8 cellular contexts compared by ENCODE assay signal in genomic region chr16:69307856-69308255, GRCh38. TPM values are rescaled to one million over a fixed set of nuclear protein-coding genes. Genes with fewer than 3 reads are reported as not detected.
"Had no signal": no experiment of that assay in that cellular context is flagged by ENCODE, and none has a peak within 500 bp of the region (broad histone marks: within the 10 kb centered on the region; RNA-seq: fewer than 3 reads in every experiment).

No MANE protein-coding gene starts in this region.

- H3K27ac ChIP-seq: HL-60, KMS-11 had no signal

- DNase-seq: IMR-90, KBM-7, KG1 had no signal

- ATAC-seq: HepG2, K562 had no signal

- H3K4me3 ChIP-seq: K562 had no signal

RNA-seq across cellular contexts. Expression of gene TMED6, which starts 43.7 kb away (rescaled TPM):
- total RNA-seq: HT-29, IMR-90 had no signal
